ENCODE assay signal across 2 cellular contexts in genomic region chr7:141649137-141649864, GRCh38.
TF ChIP-seq lines count a peak whose summit lies in the region.

No MANE protein-coding gene starts in this region.

TF ChIP-seq in SK-N-SH, 30 proteins besides CTCF, POLR2A, EP300 and RAD21:
- no peak for TF ChIP-seq IRF3 (IDR thresholded peaks at IDR 0.05; ENCODE audit: low read depth, low read length)
- TF ChIP-seq REST (IDR thresholded peaks at IDR 0.05; ENCODE audit: low read depth, low read length): no peak
- TF ChIP-seq USF1 (IDR thresholded peaks at IDR 0.05; ENCODE audit: borderline replicate concordance, low read depth): no peak
- no peak for TF ChIP-seq USF2 (IDR thresholded peaks at IDR 0.05; ENCODE audit: borderline replicate concordance, low read depth, low read length)
- TF ChIP-seq MAX (IDR thresholded peaks at IDR 0.05; ENCODE audit: low read depth): no peak
- TF ChIP-seq ZBTB33 (IDR thresholded peaks at IDR 0.05; ENCODE audit: borderline replicate concordance, low read depth): no peak

TF ChIP-seq in SK-N-SH treated with all-trans-retinoic acid at 6 μM for 48 hours, 23 proteins besides CTCF, POLR2A, EP300 and RAD21 (continued from another document):
- TF ChIP-seq CREB5 (CRISPR knock-in tag; IDR thresholded peaks at IDR 0.05; ENCODE audit: low read depth) (no peak), ESRRG (CRISPR knock-in tag; IDR thresholded peaks at IDR 0.05) (no peak), SNAI2 (CRISPR knock-in tag; IDR thresholded peaks at IDR 0.05) (no peak), PPARA (CRISPR knock-in tag; IDR thresholded peaks at IDR 0.05; ENCODE audit: borderline replicate concordance) (no peak), OSR1 (CRISPR knock-in tag; IDR thresholded peaks at IDR 0.05) (no peak), GLIS3 (CRISPR knock-in tag; IDR thresholded peaks at IDR 0.05) (no peak)
TF ChIP-seq in SK-N-SH treated with all-trans-retinoic acid at 6 μM for 48 hours: peak in this region for 0.
